ENCODE assay signal across 7 cellular contexts in the genomic region with DNA sequence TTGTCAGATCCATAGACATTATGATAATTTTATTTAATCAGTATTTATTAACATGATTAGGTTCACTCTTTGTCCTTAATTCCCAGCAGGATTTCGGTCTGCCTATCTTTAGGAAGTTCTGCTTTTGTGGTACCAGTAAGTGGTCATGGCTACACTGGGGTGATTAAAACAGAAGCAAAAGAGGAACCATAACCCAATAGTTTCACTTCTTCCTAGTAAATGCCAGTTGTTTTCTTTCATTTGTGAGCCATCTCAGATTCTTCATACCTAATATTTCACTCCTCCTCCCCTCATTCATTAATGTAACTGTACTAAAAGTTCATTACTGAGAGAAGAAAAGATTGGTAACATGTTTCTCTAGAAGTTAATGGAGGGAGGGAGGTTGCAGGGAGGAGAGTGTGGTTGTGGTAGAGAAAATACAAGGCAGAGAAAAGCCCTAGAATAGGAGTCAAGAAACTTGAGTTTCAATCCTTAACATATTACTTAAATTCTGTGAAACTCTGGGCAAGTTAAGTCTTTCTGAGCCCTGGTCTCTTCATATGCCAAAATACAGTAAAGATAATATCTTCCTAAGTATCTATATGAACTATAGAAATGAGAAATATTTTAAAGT.
A peak's percentile ranks its signal among the peaks of the same experiment; 100 is the strongest.
DNase-seq lines count a peak whose midpoint lies in the region; ATAC-seq and TF ChIP-seq lines count a peak whose summit lies in the region.

No MANE protein-coding gene starts in this region.

- H3K9me3 ChIP-seq in neutrophil, result no peaks in the 10 kb centered on the region
- no peaks in the 10 kb centered on the region for H3K9me3 ChIP-seq in testis

- TF ChIP-seq CTCF in neutrophil (IDR thresholded peaks at IDR 0.05) (no peak), testis (IDR thresholded peaks at IDR 0.05) (no peak)

- H3K27me3 ChIP-seq in neutrophil (no peaks in the 10 kb centered on the region), testis (no peaks in the 10 kb centered on the region)

- H3K36me3 ChIP-seq in neutrophil (peaks cover 46% of the 10 kb centered on the region), testis (ENCODE audit: low read depth, missing control alignments) (no peaks in the 10 kb centered on the region)

- peak; percentile 88 for ATAC-seq in GM19023 (IDR thresholded peaks at IDR 0.05; ENCODE audit: unreplicated experiment)
- ATAC-seq in HG02642 (IDR thresholded peaks at IDR 0.05; ENCODE audit: poor library complexity, unreplicated experiment), result peak; percentile 84

- WGBS in testis, 2 donors, result 74 to 77% methylated on average over 1 of the region's 1 CpG

- peak overlapping the region; percentile 87 for H3K27ac ChIP-seq in neutrophil
- no peak overlapping the region for H3K27ac ChIP-seq in testis

- H3K4me3 ChIP-seq in neutrophil (ENCODE audit: low read depth in 1 of 2, low read length in 1 of 2) (peak overlapping the region in 1 of 2 experiments; percentile 25), testis (no peak overlapping the region)

- intact Hi-C loops in testis (cut with DNase I; ENCODE audit: low total_unique reads), result no loop called here

- peaks cover 11 to 15% of the 10 kb centered on the region in 2 experiments for H3K4me1 ChIP-seq in neutrophil (ENCODE audit: control insufficient read depth in 1 of 2, insufficient read depth in 1 of 2, low read depth in 1 of 2, low read length in 1 of 2)
- no peaks in the 10 kb centered on the region for H3K4me1 ChIP-seq in testis

- peak; percentile 71 for DNase-seq in NAMALWA (ENCODE audit: low spot score)
- DNase-seq in stimulated activated naive CD4-positive, alpha-beta T cell (lab: John Stamatoyannopoulos, UW), result no peak
- no peak for DNase-seq in testis
- DNase-seq in stimulated activated CD4-positive, alpha-beta T cell treated with anti-CD3 and anti-CD28 coated beads, Interleukin-2, amount 100 ng/mL, for 48 hours, result no peak

- TF ChIP-seq POLR2A in testis (IDR thresholded peaks at IDR 0.05), result no peak
